In genomic region chr15:25787855-25788521, GRCh38 we compare ENCODE assay signal across 11 cellular contexts.
DNase-seq lines count a peak whose midpoint lies in the region; ATAC-seq, FAIRE-seq and TF ChIP-seq lines count a peak whose summit lies in the region.
"Had no signal": no experiment of that assay in that cellular context is flagged by ENCODE, and none has a peak within 500 bp of the region (broad histone marks: within the 10 kb centered on the region; RNA-seq: fewer than 3 reads in every experiment).

No MANE protein-coding gene starts in this region.

- peak overlapping the region in 1 of 3 experiments; percentile 45; a peak in 2 of 6 replicates for H3K4me3 ChIP-seq in HepG2 (replicated peaks in 1 of 3; ENCODE audit: insufficient read depth in 1 of 3, low read depth in 2 of 3, low read length in 3 of 3)
- no peak overlapping the region for H3K4me3 ChIP-seq in aorta (ENCODE audit: low read length in 2 of 2)
- H3K4me3 ChIP-seq: neural progenitor cell had no signal

- H3K4me2 ChIP-seq in HepG2 (ENCODE audit: low read depth, low read length), result peak overlapping the region; percentile 64
- H3K4me2 ChIP-seq: neural progenitor cell had no signal

- peaks cover 23% of the 10 kb centered on the region for H3K36me3 Mint-ChIP-seq in activated T-cell treated with anti-CD3 and anti-CD28 coated beads, Interleukin-2, amount 50 U/mL, for 24 hours (ENCODE audit: low read depth)
- peaks cover 17% of the 10 kb centered on the region for H3K36me3 Mint-ChIP-seq in activated T-helper 2 cell treated with anti-CD3 and anti-CD28 coated beads, Interferon-gamma antibody, Interleukin-2, Interleukin-4, amounts not matched to agents 10 μg/mL and 5 μg/mL and 100 μg/mL, durations not matched to agents 14 hours and 24 hours and 36 hours (ENCODE audit: low read depth)
- H3K36me3 Mint-ChIP-seq: neural progenitor cell had no signal

- POLR2A ChIA-PET in HepG2 (lab: Yijun Ruan, JAX), result no interaction called here

- TF ChIP-seq EP300 in HepG2 (IDR thresholded peaks at IDR 0.05; ENCODE audit: low read depth in 2 of 2, low read length in 2 of 2), result no peak
- TF ChIP-seq EP300 in HepG2 (CRISPR knock-in tag; IDR thresholded peaks at IDR 0.05; ENCODE audit: borderline replicate concordance), result no peak

- H4K20me1 ChIP-seq in HepG2 (ENCODE audit: insufficient read depth, low read length), result no peaks in the 10 kb centered on the region

- FAIRE-seq in HepG2 (lab: Jason Lieb, UNC), result no peak

- no peak for TF ChIP-seq POLR2A in HepG2 (IDR thresholded peaks at IDR 0.05; ENCODE audit: insufficient read depth in 1 of 2, low read depth in 2 of 2, low read length in 2 of 2)

- peak; percentile 93 for ATAC-seq in HepG2
- ATAC-seq in aorta (ENCODE audit: low FRiP score), result peak; percentile 41

- TF ChIP-seq CTCF in HepG2 (CRISPR knock-in tag; IDR thresholded peaks at IDR 0.05), result no peak

- 0% methylated on average over 6 of the region's 13 CpGs for WGBS in HepG2 (ENCODE audit: low lambda C conversion rate)
- 20 to 23% methylated on average over 13 of the region's 13 CpGs for WGBS in aorta, 2 donors

- no peaks in the 10 kb centered on the region for H3K9me3 Mint-ChIP-seq in activated T-cell treated with anti-CD3 and anti-CD28 coated beads, Interleukin-2, amount 50 U/mL, for 24 hours
- H3K9me3 Mint-ChIP-seq in activated T-helper 2 cell treated with anti-CD3 and anti-CD28 coated beads, Interferon-gamma antibody, Interleukin-2, Interleukin-4, amounts not matched to agents 10 μg/mL and 5 μg/mL and 100 μg/mL, durations not matched to agents 14 hours and 24 hours and 36 hours, result no peaks in the 10 kb centered on the region
- H3K9me3 Mint-ChIP-seq: neural progenitor cell had no signal

- no peaks in the 10 kb centered on the region for H3K36me3 ChIP-seq in HepG2 (replicated peaks in 1 of 2; ENCODE audit: control insufficient read depth in 1 of 2, insufficient read depth in 2 of 2, low read length in 2 of 2)
- no peaks in the 10 kb centered on the region for H3K36me3 ChIP-seq in aorta (ENCODE audit: control insufficient read depth in 1 of 2, insufficient read depth in 2 of 2, low read length in 1 of 2)
- H3K36me3 ChIP-seq: neural progenitor cell had no signal

- H3K9ac ChIP-seq in HepG2 (ENCODE audit: insufficient read depth, low read depth, low read length), result no peak overlapping the region
- H3K9ac ChIP-seq: neural progenitor cell had no signal

- H3K4me3 Mint-ChIP-seq in activated T-cell treated with anti-CD3 and anti-CD28 coated beads, Interleukin-2, amount 50 U/mL, for 24 hours, result no peak overlapping the region
- no peak overlapping the region for H3K4me3 Mint-ChIP-seq in activated T-helper 2 cell treated with anti-CD3 and anti-CD28 coated beads, Interferon-gamma antibody, Interleukin-2, Interleukin-4, amounts not matched to agents 10 μg/mL and 5 μg/mL and 100 μg/mL, durations not matched to agents 14 hours and 24 hours and 36 hours (ENCODE audit: low read depth)
- H3K4me3 Mint-ChIP-seq: B cell, neural progenitor cell had no signal

- in situ Hi-C loops in HepG2 (cut with HindIII; ENCODE audit: extremely low pct_ligation_motif_present, low pct_unique_long_range_greater_than_20kb), result no loop called here

- no TSS peak for BruUV-seq in HepG2 (replicated peaks; lab: Mats Ljungman, UMichigan)

- peak; percentile 30 for DNase-seq in activated T-cell treated with anti-CD3 and anti-CD28 coated beads, Interleukin-2, amount 50 U/mL, for 24 hours
- DNase-seq in activated T-cell treated with anti-CD3 and anti-CD28 coated beads, Interleukin-2, amount 50 U/mL, for 1 hour, result no peak
- no peak for DNase-seq in activated T-helper 2 cell treated with anti-CD3 and anti-CD28 coated beads, Interferon-gamma antibody, Interleukin-2, Interleukin-4, amounts not matched to agents 10 μg/mL and 5 μg/mL and 100 μg/mL, durations not matched to agents 14 hours and 24 hours and 36 hours (ENCODE audit: low spot score)
- DNase-seq in HepG2 (ENCODE audit: low spot score) (peak; percentile 50), aorta (peak; percentile 70 to 85), DMS153 treated with DMSO at 0.1 percent for 48 hours (lab: John Stamatoyannopoulos, UW; ENCODE audit: unreplicated experiment) (no peak)
- DNase-seq in stimulated activated naive CD4-positive, alpha-beta T cell (lab: John Stamatoyannopoulos, UW), result no peak
- no peak for DNase-seq in stimulated activated CD4-positive, alpha-beta T cell treated with anti-CD3 and anti-CD28 coated beads, Interleukin-12 subunit alpha, Interleukin-12 subunit beta, amount 100 ng/mL, for 4 hours
- DNase-seq: activated CD8-positive, alpha-beta memory T cell treated with anti-CD3 and anti-CD28 coated beads, Interleukin-2, amount 50 U/mL, for 48 hours had no signal

- H3K4me1 ChIP-seq in HepG2 (ENCODE audit: insufficient read depth, low read length), result peaks cover 21% of the 10 kb centered on the region
- H3K4me1 ChIP-seq in aorta (ENCODE audit: control insufficient read depth in 1 of 2, insufficient read depth in 2 of 2, low read length in 2 of 2), result peaks cover 3 to 4% of the 10 kb centered on the region in 2 donors
- H3K4me1 ChIP-seq: neural progenitor cell had no signal

- no peak overlapping the region for H2AFZ ChIP-seq in HepG2 (ENCODE audit: low read length)
- H2AFZ ChIP-seq: neural progenitor cell had no signal

- H3K9me3 ChIP-seq in HepG2 (ENCODE audit: low read length), result no peaks in the 10 kb centered on the region
- H3K9me3 ChIP-seq in aorta (ENCODE audit: control insufficient read depth, low read length), result no peaks in the 10 kb centered on the region

- no peak for TF ChIP-seq RAD21 in HepG2 (CRISPR knock-in tag; IDR thresholded peaks at IDR 0.05)

- peak overlapping the region; percentile 35 for H3K27ac Mint-ChIP-seq in activated T-cell treated with anti-CD3 and anti-CD28 coated beads, Interleukin-2, amount 50 U/mL, for 24 hours
- peak overlapping the region; percentile 12 for H3K27ac Mint-ChIP-seq in activated T-helper 2 cell treated with anti-CD3 and anti-CD28 coated beads, Interferon-gamma antibody, Interleukin-2, Interleukin-4, amounts not matched to agents 10 μg/mL and 5 μg/mL and 100 μg/mL, durations not matched to agents 14 hours and 24 hours and 36 hours
- H3K27ac Mint-ChIP-seq: B cell had no signal

- H3K27ac ChIP-seq in HepG2 (ENCODE audit: extremely low read length, insufficient read depth, low read length) (no peak overlapping the region), aorta (ENCODE audit: low read depth in 1 of 2, low read length in 2 of 2) (peak overlapping the region in 1 of 2 donors; percentile 23)
- H3K27ac ChIP-seq: neural progenitor cell had no signal

- no peaks in the 10 kb centered on the region for H3K79me2 ChIP-seq in HepG2 (ENCODE audit: insufficient read depth, low read length)

- H3K27me3 Mint-ChIP-seq in activated T-cell treated with anti-CD3 and anti-CD28 coated beads, Interleukin-2, amount 50 U/mL, for 24 hours, result no peaks in the 10 kb centered on the region
- H3K27me3 Mint-ChIP-seq in activated T-helper 2 cell treated with anti-CD3 and anti-CD28 coated beads, Interferon-gamma antibody, Interleukin-2, Interleukin-4, amounts not matched to agents 10 μg/mL and 5 μg/mL and 100 μg/mL, durations not matched to agents 14 hours and 24 hours and 36 hours (ENCODE audit: low read depth), result no peaks in the 10 kb centered on the region

- intact Hi-C loops in activated T-helper 2 cell treated with anti-CD3 and anti-CD28 coated beads, Interferon-gamma antibody, Interleukin-2, Interleukin-4, amounts not matched to agents 10 μg/mL and 5 μg/mL and 100 μg/mL, durations not matched to agents 14 hours and 24 hours and 36 hours (cut with micrococcal nuclease), result no loop called here
- intact Hi-C loops in HepG2 (cut with micrococcal nuclease; ENCODE audit: unreplicated experiment) (no loop called here), aorta (cut with DNase I) (loop anchor here (2.0 to 10.0 kb wide), 4 partner anchors 44 to 75 kb away; partner anchors contain the start of gene ATP10A (in 2 of the 2))

- CTCF ChIA-PET in HepG2 (lab: Yijun Ruan, JAX; ENCODE audit: low intra/inter-chr PET ratio, low total read pairs), result no interaction called here

- peaks cover 78% of the 10 kb centered on the region for H3K4me1 Mint-ChIP-seq in activated T-cell treated with anti-CD3 and anti-CD28 coated beads, Interleukin-2, amount 50 U/mL, for 24 hours (ENCODE audit: low read depth)
- peaks cover 64% of the 10 kb centered on the region for H3K4me1 Mint-ChIP-seq in activated T-helper 2 cell treated with anti-CD3 and anti-CD28 coated beads, Interferon-gamma antibody, Interleukin-2, Interleukin-4, amounts not matched to agents 10 μg/mL and 5 μg/mL and 100 μg/mL, durations not matched to agents 14 hours and 24 hours and 36 hours (ENCODE audit: low read depth)

- H3K27me3 ChIP-seq in HepG2 (ENCODE audit: control insufficient read depth in 1 of 2, insufficient read depth in 2 of 2, low read length in 2 of 2), result no peaks in the 10 kb centered on the region
- H3K27me3 ChIP-seq in aorta (ENCODE audit: control insufficient read depth in 1 of 2, insufficient read depth in 2 of 2, low read length in 1 of 2), result no peaks in the 10 kb centered on the region
- H3K27me3 ChIP-seq: neural progenitor cell had no signal

TF ChIP-seq in HepG2, 621 proteins besides CTCF, POLR2A, EP300 and RAD21 (continues in another document):
- TF ChIP-seq MATR3 (CRISPR knock-in tag; IDR thresholded peaks at IDR 0.05) (no peak), PAWR (CRISPR knock-in tag; IDR thresholded peaks at IDR 0.05; ENCODE audit: borderline replicate concordance) (no peak), ZNF652 (CRISPR knock-in tag; IDR thresholded peaks at IDR 0.05; ENCODE audit: borderline replicate concordance, low read depth) (no peak), MEIS1 (CRISPR knock-in tag; IDR thresholded peaks at IDR 0.05; ENCODE audit: borderline replicate concordance) (no peak), TBX3 (IDR thresholded peaks at IDR 0.05; ENCODE audit: borderline replicate concordance) (no peak), ONECUT2 (CRISPR knock-in tag; IDR thresholded peaks at IDR 0.05) (no peak), MTA3 (CRISPR knock-in tag; IDR thresholded peaks at IDR 0.05) (no peak), KAT7 (CRISPR knock-in tag; IDR thresholded peaks at IDR 0.05; ENCODE audit: borderline replicate concordance) (no peak), NFYC (CRISPR knock-in tag; IDR thresholded peaks at IDR 0.05) (no peak), ARHGAP35 (CRISPR knock-in tag; IDR thresholded peaks at IDR 0.05; ENCODE audit: borderline replicate concordance) (no peak), HHEX (CRISPR knock-in tag; IDR thresholded peaks at IDR 0.05) (no peak)
- TF ChIP-seq, protein P1, sequence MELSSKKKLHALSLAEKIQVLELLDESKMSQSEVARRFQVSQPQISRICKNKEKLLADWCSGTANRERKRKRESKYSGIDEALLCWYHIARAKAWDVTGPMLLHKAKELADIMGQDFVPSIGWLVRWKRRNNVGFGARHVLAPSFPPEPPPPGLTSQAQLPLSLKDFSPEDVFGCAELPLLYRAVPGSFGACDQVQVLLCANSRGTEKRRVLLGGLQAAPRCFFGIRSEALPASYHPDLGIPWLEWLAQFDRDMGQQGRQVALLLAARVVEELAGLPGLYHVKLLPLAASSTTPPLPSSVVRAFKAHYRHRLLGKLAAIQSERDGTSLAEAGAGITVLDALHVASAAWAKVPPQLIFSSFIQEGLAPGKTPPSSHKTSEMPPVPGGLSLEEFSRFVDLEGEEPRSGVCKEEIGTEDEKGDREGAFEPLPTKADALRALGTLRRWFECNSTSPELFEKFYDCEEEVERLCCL (CRISPR knock-in tag; IDR thresholded peaks at IDR 0.05; ENCODE audit: borderline replicate concordance), result no peak

Comparison
In these comparisons a context has a peak if more than half of its experiments do, and no peak if none do; other contexts are left out.
1. DNase-seq: peak in activated T-cell treated with anti-CD3 and anti-CD28 coated beads, Interleukin-2, amount 50 U/mL, for 24 hours (single experiment), HepG2 (single experiment) and aorta (2 of 2); none in activated T-cell treated with anti-CD3 and anti-CD28 coated beads, Interleukin-2, amount 50 U/mL, for 1 hour (single experiment), activated T-helper 2 cell treated with anti-CD3 and anti-CD28 coated beads, Interferon-gamma antibody, Interleukin-2, Interleukin-4, amounts not matched to agents 10 μg/mL and 5 μg/mL and 100 μg/mL, durations not matched to agents 14 hours and 24 hours and 36 hours (single experiment), stimulated activated naive CD4-positive, alpha-beta T cell (0 of 6), DMS153 treated with DMSO at 0.1 percent for 48 hours (single experiment) and stimulated activated CD4-positive, alpha-beta T cell treated with anti-CD3 and anti-CD28 coated beads, Interleukin-12 subunit alpha, Interleukin-12 subunit beta, amount 100 ng/mL, for 4 hours (single experiment).
2. intact Hi-C loops: an anchor here in aorta (2.0 to 10.0 kb wide); none called in activated T-helper 2 cell treated with anti-CD3 and anti-CD28 coated beads, Interferon-gamma antibody, Interleukin-2, Interleukin-4, amounts not matched to agents 10 μg/mL and 5 μg/mL and 100 μg/mL, durations not matched to agents 14 hours and 24 hours and 36 hours and HepG2.